1 cellular context compared by ENCODE assay signal in the genomic region with DNA sequence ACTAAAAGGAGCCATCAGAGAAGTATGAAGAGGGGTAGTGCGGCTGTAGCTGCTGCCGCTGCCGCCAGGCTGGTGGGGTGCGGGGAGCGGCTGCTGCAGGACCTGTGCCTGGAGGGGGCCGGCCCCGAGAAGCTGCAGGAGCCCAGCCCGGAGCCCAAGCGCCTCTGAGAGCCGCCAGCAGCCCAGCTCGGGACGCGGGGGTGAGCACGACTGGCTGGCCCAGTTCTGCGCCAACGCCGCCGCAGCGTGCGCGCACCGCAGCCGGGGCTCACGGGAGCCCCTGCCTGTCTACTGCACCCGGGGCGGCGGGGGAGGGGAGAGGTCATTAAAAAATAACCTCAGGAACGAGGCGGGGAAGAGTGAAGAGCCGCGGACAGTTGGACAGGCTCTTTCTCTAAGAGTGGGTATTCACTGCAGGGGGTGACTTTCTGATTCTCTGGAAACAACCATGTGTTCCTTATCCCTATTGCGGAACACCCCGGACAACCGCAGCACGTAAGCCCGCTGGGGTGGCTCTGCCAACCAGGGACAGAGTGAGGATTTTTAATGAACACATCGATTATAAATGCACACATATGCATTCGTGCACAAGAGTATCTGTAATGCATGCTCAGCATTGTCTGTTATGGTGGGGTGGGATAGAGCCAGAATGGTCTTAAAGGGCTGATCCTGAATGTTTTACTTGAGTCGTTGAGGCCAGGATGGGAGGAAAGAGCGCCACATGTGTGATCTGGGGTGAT.
TF ChIP-seq lines count a peak whose summit lies in the region.

No MANE protein-coding gene starts in this region.

TF ChIP-seq in HepG2, 621 proteins besides CTCF, POLR2A, EP300 and RAD21 (continued from another document and continues in another):
- TF ChIP-seq ZNF564 (CRISPR knock-in tag; IDR thresholded peaks at IDR 0.05): no peak
- no peak for TF ChIP-seq DNMT3B (CRISPR knock-in tag; conservative IDR thresholded peaks at IDR 0.05)
- TF ChIP-seq ZNF431 (CRISPR knock-in tag; IDR thresholded peaks at IDR 0.05; ENCODE audit: borderline replicate concordance, low read depth): no peak
- peak; percentile 75 for TF ChIP-seq YEATS4 (CRISPR knock-in tag; IDR thresholded peaks at IDR 0.05; ENCODE audit: borderline replicate concordance)
- no peak for TF ChIP-seq ZNF678 (CRISPR knock-in tag; IDR thresholded peaks at IDR 0.05)
- TF ChIP-seq ZNF430 (CRISPR knock-in tag; IDR thresholded peaks at IDR 0.05): no peak
- no peak for TF ChIP-seq ZSCAN21 (CRISPR knock-in tag; IDR thresholded peaks at IDR 0.05; ENCODE audit: borderline replicate concordance)
- no peak for TF ChIP-seq PCBP2 (optimal IDR thresholded peaks at IDR 0.05; ENCODE audit: low read depth, low read length, poor library complexity, severe bottlenecking)
- no peak for TF ChIP-seq FOXA1 (IDR thresholded peaks at IDR 0.05)
- no peak for TF ChIP-seq FOXA1 (CRISPR knock-in tag; IDR thresholded peaks at IDR 0.05)
- TF ChIP-seq ZFY (CRISPR knock-in tag; IDR thresholded peaks at IDR 0.05): peak; percentile 70
- TF ChIP-seq ZNF670 (CRISPR knock-in tag; IDR thresholded peaks at IDR 0.05; ENCODE audit: borderline replicate concordance): no peak
- TF ChIP-seq BCL6 (CRISPR knock-in tag; IDR thresholded peaks at IDR 0.05): no peak
- TF ChIP-seq ZSCAN22 (CRISPR knock-in tag; IDR thresholded peaks at IDR 0.05): 0 out of 2 replicates have a peak, but pooled peaks have one; percentile 29
- peak; percentile 62 for TF ChIP-seq PHF8 (CRISPR knock-in tag; IDR thresholded peaks at IDR 0.05)
- TF ChIP-seq ZBTB7B (CRISPR knock-in tag; IDR thresholded peaks at IDR 0.05): peak; percentile 83
- TF ChIP-seq ZNF691 (CRISPR knock-in tag; IDR thresholded peaks at IDR 0.05; ENCODE audit: borderline replicate concordance, low read depth): no peak
- TF ChIP-seq, protein P1, sequence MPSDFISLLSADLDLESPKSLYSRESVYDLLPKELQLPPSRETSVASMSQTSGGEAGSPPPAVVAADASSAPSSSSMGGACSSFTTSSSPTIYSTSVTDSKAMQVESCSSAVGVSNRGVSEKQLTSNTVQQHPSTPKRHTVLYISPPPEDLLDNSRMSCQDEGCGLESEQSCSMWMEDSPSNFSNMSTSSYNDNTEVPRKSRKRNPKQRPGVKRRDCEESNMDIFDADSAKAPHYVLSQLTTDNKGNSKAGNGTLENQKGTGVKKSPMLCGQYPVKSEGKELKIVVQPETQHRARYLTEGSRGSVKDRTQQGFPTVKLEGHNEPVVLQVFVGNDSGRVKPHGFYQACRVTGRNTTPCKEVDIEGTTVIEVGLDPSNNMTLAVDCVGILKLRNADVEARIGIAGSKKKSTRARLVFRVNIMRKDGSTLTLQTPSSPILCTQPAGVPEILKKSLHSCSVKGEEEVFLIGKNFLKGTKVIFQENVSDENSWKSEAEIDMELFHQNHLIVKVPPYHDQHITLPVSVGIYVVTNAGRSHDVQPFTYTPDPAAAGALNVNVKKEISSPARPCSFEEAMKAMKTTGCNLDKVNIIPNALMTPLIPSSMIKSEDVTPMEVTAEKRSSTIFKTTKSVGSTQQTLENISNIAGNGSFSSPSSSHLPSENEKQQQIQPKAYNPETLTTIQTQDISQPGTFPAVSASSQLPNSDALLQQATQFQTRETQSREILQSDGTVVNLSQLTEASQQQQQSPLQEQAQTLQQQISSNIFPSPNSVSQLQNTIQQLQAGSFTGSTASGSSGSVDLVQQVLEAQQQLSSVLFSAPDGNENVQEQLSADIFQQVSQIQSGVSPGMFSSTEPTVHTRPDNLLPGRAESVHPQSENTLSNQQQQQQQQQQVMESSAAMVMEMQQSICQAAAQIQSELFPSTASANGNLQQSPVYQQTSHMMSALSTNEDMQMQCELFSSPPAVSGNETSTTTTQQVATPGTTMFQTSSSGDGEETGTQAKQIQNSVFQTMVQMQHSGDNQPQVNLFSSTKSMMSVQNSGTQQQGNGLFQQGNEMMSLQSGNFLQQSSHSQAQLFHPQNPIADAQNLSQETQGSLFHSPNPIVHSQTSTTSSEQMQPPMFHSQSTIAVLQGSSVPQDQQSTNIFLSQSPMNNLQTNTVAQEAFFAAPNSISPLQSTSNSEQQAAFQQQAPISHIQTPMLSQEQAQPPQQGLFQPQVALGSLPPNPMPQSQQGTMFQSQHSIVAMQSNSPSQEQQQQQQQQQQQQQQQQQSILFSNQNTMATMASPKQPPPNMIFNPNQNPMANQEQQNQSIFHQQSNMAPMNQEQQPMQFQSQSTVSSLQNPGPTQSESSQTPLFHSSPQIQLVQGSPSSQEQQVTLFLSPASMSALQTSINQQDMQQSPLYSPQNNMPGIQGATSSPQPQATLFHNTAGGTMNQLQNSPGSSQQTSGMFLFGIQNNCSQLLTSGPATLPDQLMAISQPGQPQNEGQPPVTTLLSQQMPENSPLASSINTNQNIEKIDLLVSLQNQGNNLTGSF (CRISPR knock-in tag; IDR thresholded peaks at IDR 0.05): no peak
- no peak for TF ChIP-seq ZNF543 (CRISPR knock-in tag; IDR thresholded peaks at IDR 0.05)
- TF ChIP-seq NRL (CRISPR knock-in tag; IDR thresholded peaks at IDR 0.05; ENCODE audit: borderline replicate concordance): no peak
- no peak for TF ChIP-seq ZBTB7A (CRISPR knock-in tag; IDR thresholded peaks at IDR 0.05)
- TF ChIP-seq ZNF550 (CRISPR knock-in tag; IDR thresholded peaks at IDR 0.05; ENCODE audit: borderline replicate concordance): no peak
- TF ChIP-seq HNRNPH1 (optimal IDR thresholded peaks at IDR 0.05; ENCODE audit: low read depth, low read length): no peak
- TF ChIP-seq HMG20B (CRISPR knock-in tag; conservative IDR thresholded peaks at IDR 0.05): no peak
- TF ChIP-seq USF2 (IDR thresholded peaks at IDR 0.05; ENCODE audit: low read depth, low read length): no peak
- TF ChIP-seq USF2 (CRISPR knock-in tag; IDR thresholded peaks at IDR 0.05; ENCODE audit: borderline replicate concordance): no peak
- TF ChIP-seq ZBTB38 (CRISPR knock-in tag; IDR thresholded peaks at IDR 0.05): 0 out of 2 replicates have a peak, but pooled peaks have one; percentile 32
- no peak for TF ChIP-seq NPAS2 (CRISPR knock-in tag; IDR thresholded peaks at IDR 0.05; ENCODE audit: borderline replicate concordance)
- TF ChIP-seq SMC3 (IDR thresholded peaks at IDR 0.05; ENCODE audit: low read length): no peak
- TF ChIP-seq EEA1 (CRISPR knock-in tag; IDR thresholded peaks at IDR 0.05; ENCODE audit: borderline replicate concordance): no peak
- TF ChIP-seq SPEN (CRISPR knock-in tag; IDR thresholded peaks at IDR 0.05; ENCODE audit: low read depth): 0 out of 2 replicates have a peak, but pooled peaks have one; percentile 43
- TF ChIP-seq ATAD3A (CRISPR knock-in tag; IDR thresholded peaks at IDR 0.05): no peak
- TF ChIP-seq NCOA2 (CRISPR knock-in tag; IDR thresholded peaks at IDR 0.05): no peak
- TF ChIP-seq TERF1 (CRISPR knock-in tag; IDR thresholded peaks at IDR 0.05): no peak
- no peak for TF ChIP-seq ZNF253 (CRISPR knock-in tag; IDR thresholded peaks at IDR 0.05; ENCODE audit: borderline replicate concordance)
- TF ChIP-seq ZNF33A (CRISPR knock-in tag; IDR thresholded peaks at IDR 0.05; ENCODE audit: borderline replicate concordance): no peak
- no peak for TF ChIP-seq YY1 (IDR thresholded peaks at IDR 0.05; ENCODE audit: insufficient read depth, insufficient replicate concordance, low read depth, low read length)
- no peak for TF ChIP-seq JDP2 (CRISPR knock-in tag; IDR thresholded peaks at IDR 0.05; ENCODE audit: borderline replicate concordance)
- TF ChIP-seq NR2F1 (CRISPR knock-in tag; IDR thresholded peaks at IDR 0.05): peak; percentile 30 to 65; a peak in 3 of 4 replicates
- TF ChIP-seq, protein P2, sequence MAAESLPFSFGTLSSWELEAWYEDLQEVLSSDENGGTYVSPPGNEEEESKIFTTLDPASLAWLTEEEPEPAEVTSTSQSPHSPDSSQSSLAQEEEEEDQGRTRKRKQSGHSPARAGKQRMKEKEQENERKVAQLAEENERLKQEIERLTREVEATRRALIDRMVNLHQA (CRISPR knock-in tag; IDR thresholded peaks at IDR 0.05): no peak
- 0 out of 2 replicates have a peak, but pooled peaks have one; percentile 10 for TF ChIP-seq BHLHE40 (IDR thresholded peaks at IDR 0.05; ENCODE audit: low read length)
- no peak for TF ChIP-seq NFIC (IDR thresholded peaks at IDR 0.05; ENCODE audit: low read length)
- TF ChIP-seq, protein P3, sequence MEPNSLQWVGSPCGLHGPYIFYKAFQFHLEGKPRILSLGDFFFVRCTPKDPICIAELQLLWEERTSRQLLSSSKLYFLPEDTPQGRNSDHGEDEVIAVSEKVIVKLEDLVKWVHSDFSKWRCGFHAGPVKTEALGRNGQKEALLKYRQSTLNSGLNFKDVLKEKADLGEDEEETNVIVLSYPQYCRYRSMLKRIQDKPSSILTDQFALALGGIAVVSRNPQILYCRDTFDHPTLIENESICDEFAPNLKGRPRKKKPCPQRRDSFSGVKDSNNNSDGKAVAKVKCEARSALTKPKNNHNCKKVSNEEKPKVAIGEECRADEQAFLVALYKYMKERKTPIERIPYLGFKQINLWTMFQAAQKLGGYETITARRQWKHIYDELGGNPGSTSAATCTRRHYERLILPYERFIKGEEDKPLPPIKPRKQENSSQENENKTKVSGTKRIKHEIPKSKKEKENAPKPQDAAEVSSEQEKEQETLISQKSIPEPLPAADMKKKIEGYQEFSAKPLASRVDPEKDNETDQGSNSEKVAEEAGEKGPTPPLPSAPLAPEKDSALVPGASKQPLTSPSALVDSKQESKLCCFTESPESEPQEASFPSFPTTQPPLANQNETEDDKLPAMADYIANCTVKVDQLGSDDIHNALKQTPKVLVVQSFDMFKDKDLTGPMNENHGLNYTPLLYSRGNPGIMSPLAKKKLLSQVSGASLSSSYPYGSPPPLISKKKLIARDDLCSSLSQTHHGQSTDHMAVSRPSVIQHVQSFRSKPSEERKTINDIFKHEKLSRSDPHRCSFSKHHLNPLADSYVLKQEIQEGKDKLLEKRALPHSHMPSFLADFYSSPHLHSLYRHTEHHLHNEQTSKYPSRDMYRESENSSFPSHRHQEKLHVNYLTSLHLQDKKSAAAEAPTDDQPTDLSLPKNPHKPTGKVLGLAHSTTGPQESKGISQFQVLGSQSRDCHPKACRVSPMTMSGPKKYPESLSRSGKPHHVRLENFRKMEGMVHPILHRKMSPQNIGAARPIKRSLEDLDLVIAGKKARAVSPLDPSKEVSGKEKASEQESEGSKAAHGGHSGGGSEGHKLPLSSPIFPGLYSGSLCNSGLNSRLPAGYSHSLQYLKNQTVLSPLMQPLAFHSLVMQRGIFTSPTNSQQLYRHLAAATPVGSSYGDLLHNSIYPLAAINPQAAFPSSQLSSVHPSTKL (CRISPR knock-in tag; IDR thresholded peaks at IDR 0.05): peak; percentile 51; the same call in 1 of the 2 replicates
- peak; percentile 41; the same call in 1 of the 2 replicates for TF ChIP-seq CEBPB (IDR thresholded peaks at IDR 0.05; ENCODE audit: borderline replicate concordance, low read depth, low read length)
- TF ChIP-seq E2F5 (CRISPR knock-in tag; conservative IDR thresholded peaks at IDR 0.05): no peak
- no peak for TF ChIP-seq ZNF883 (CRISPR knock-in tag; IDR thresholded peaks at IDR 0.05; ENCODE audit: not compliant biosample characterization)
- TF ChIP-seq ZNF576 (CRISPR knock-in tag; IDR thresholded peaks at IDR 0.05): no peak
- TF ChIP-seq TOE1 (CRISPR knock-in tag; IDR thresholded peaks at IDR 0.05): no peak
